ENCODE assay signal across 22 cellular contexts in the genomic region with DNA sequence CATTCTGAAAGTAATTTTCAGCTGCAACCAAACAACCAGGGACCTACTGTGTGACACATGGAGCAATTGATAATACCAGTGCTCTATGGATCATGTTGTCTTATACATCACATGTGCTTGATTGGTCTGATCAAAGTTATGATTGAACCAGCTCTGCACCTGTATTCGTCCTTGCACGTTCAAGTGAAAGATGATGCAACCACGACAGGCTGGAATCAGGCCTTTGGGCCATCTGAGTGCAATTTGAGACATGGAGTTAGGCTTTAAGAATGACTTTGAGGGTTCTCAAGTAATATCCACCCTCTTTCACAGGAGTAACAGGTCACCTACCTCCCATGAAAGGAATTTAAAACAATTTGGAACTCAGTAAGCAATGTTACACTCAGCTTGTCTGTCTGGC.
"Had no signal": no experiment of that assay in that cellular context is flagged by ENCODE, and none has a peak within 500 bp of the region (broad histone marks: within the 10 kb centered on the region; RNA-seq: fewer than 3 reads in every experiment).

No MANE protein-coding gene starts in this region.

- H3K4me3 ChIP-seq: body of pancreas, lung, tibial nerve, vagina had no signal

- ATAC-seq: activated CD8-positive, alpha-beta memory T cell treated with anti-CD3 and anti-CD28 coated beads, Interleukin-2, amount 10 ng/mL, durations not matched to agents 7 days and 5 days; activated T-helper 17 cell treated with anti-CD3 and anti-CD28 coated beads, Interleukin-2, amount 50 U/mL, for 72 hours; body of pancreas had no signal

- H3K27me3 ChIP-seq: body of pancreas, foreskin keratinocyte, tibial nerve, vagina had no signal

- DNase-seq: activated CD4-positive, alpha-beta memory T cell treated with anti-CD3 and anti-CD28 coated beads, Interleukin-2, amount 10 ng/mL, durations not matched to agents 7 days and 5 days; activated CD4-positive, alpha-beta T cell treated with anti-CD3 and anti-CD28 coated beads for 48 hours; activated CD4-positive, CD25-positive, alpha-beta regulatory T cell; activated CD8-positive, alpha-beta memory T cell treated with anti-CD3 and anti-CD28 coated beads, Interleukin-2, amount 10 ng/mL, durations not matched to agents 7 days and 5 days; activated naive CD4-positive, alpha-beta T cell; activated naive CD8-positive, alpha-beta T cell treated with anti-CD3 and anti-CD28 coated beads, Interleukin-2, amount 10 ng/mL, durations not matched to agents 7 days and 5 days; amygdala; body of pancreas; caudate nucleus; hippocampal formation; nephron progenitor cell; nucleus accumbens; posterior cingulate gyrus; retina; stimulated activated CD4-positive, alpha-beta T cell treated with anti-CD3 and anti-CD28 coated beads, Interleukin-2, amount 100 ng/mL, for 48 hours; T1000 had no signal

- H3K27ac ChIP-seq: body of pancreas, epithelial cell of prostate, foreskin keratinocyte, tibial nerve, vagina had no signal

- H3K36me3 ChIP-seq: tibial nerve, vagina had no signal

- H3K4me1 ChIP-seq: body of pancreas had no signal

- H3K9me3 ChIP-seq: body of pancreas, tibial nerve, vagina had no signal
